Comparison of ENCODE assay signal across 11 cellular contexts in genomic region chr12:96487214-96487613, GRCh38. TPM values are rescaled to one million over a fixed set of nuclear protein-coding genes. Genes with fewer than 3 reads are reported as not detected.
DNase-seq lines count a peak whose midpoint lies in the region; ATAC-seq and TF ChIP-seq lines count a peak whose summit lies in the region.
"Had no signal": no experiment of that assay in that cellular context is flagged by ENCODE, and none has a peak within 500 bp of the region (broad histone marks: within the 10 kb centered on the region; RNA-seq: fewer than 3 reads in every experiment).

No MANE protein-coding gene starts in this region.

- no peaks in the 10 kb centered on the region for H3K36me3 ChIP-seq in GM23248 (ENCODE audit: low read depth)
- no peaks in the 10 kb centered on the region for H3K36me3 ChIP-seq in fibroblast of lung (ENCODE audit: control insufficient read depth, insufficient read depth, low read length)

- no peaks in the 10 kb centered on the region for H3K27me3 ChIP-seq in GM23248 (replicated peaks; ENCODE audit: insufficient read depth)
- no peaks in the 10 kb centered on the region for H3K27me3 ChIP-seq in fibroblast of lung (ENCODE audit: control insufficient read depth, insufficient read depth, low read length)

- H4K20me1 ChIP-seq in GM23248 (ENCODE audit: insufficient read depth): no peaks in the 10 kb centered on the region
- H4K20me1 ChIP-seq in fibroblast of lung (ENCODE audit: control insufficient read depth, extremely low read depth, insufficient read depth, low read length): no peaks in the 10 kb centered on the region

- H3K4me1 ChIP-seq in GM23248 (ENCODE audit: insufficient read depth) (peaks cover 34% of the 10 kb centered on the region), fibroblast of lung (ENCODE audit: control insufficient read depth, extremely low read depth, insufficient read depth, low read length) (peaks cover 5% of the 10 kb centered on the region)

- intact Hi-C loops in lower leg skin (cut with DNase I; ENCODE audit: low total_unique reads): no loop called here

- H3K79me2 ChIP-seq in GM23248 (ENCODE audit: insufficient read depth) (no peaks in the 10 kb centered on the region), fibroblast of lung (ENCODE audit: control insufficient read depth, insufficient read depth, low read length) (no peaks in the 10 kb centered on the region)

- ATAC-seq in GM19455 (IDR thresholded peaks at IDR 0.05; ENCODE audit: unreplicated experiment): no peak

- H3K9me2 ChIP-seq in GM23248 (ENCODE audit: insufficient read depth): no peaks in the 10 kb centered on the region

- peak overlapping the region; percentile 42 for H3K9ac ChIP-seq in GM23248
- H3K9ac ChIP-seq in fibroblast of lung (ENCODE audit: insufficient read depth, low read length): no peak overlapping the region

- H3K9me3 ChIP-seq in GM23248 (ENCODE audit: low read depth) (no peaks in the 10 kb centered on the region), fibroblast of lung (ENCODE audit: control insufficient read depth, insufficient read depth, low read depth, low read length) (no peaks in the 10 kb centered on the region)

- H3K4me3 ChIP-seq in GM23248: no peak overlapping the region
- no peak overlapping the region for H3K4me3 ChIP-seq in fibroblast of lung (replicated peaks in 1 of 4; ENCODE audit: control extremely low read depth in 1 of 4, insufficient read depth in 1 of 4, low read depth in 3 of 4, low read length in 4 of 4)
- no peak overlapping the region for H3K4me3 ChIP-seq in lower leg skin (ENCODE audit: low read depth, poor library complexity, severe bottlenecking)
- H3K4me3 ChIP-seq in coronary artery: no peak overlapping the region

- 0% methylated on average over 2 of the region's 2 CpGs for WGBS in GM23248 (ENCODE audit: low coverage in 1 of 2, low lambda C conversion rate in 2 of 2, missing lambda C conversion rate in 2 of 2), 2 experiments
- 63 to 70% methylated on average over 2 of the region's 2 CpGs for WGBS in lower leg skin, 2 donors

- TF ChIP-seq CTCF in fibroblast of lung (conservative IDR thresholded peaks at IDR 0.05 in 1 of 2, IDR thresholded peaks at IDR 0.05 in 1 of 2; ENCODE audit: low read depth in 1 of 2, low read length in 2 of 2) (no peak), lower leg skin (IDR thresholded peaks at IDR 0.05) (no peak), GM10248 (IDR thresholded peaks at IDR 0.05; ENCODE audit: control extremely low read depth, extremely low read depth, low read depth, missing control alignments) (no peak), coronary artery (IDR thresholded peaks at IDR 0.05) (no peak)

- POLR2A ChIA-PET in GM10248 (lab: Yijun Ruan, JAX): no interaction called here

- H3K27ac ChIP-seq in GM23248 (peak overlapping the region; percentile 93), fibroblast of lung (ENCODE audit: insufficient read depth, low read length) (peak overlapping the region; percentile 99), coronary artery (no peak overlapping the region)

- in situ Hi-C loops in GM23248 (cut with MboI): no loop called here

- TF ChIP-seq POLR2A in lower leg skin (IDR thresholded peaks at IDR 0.05): no peak

- peak overlapping the region; percentile 26 for H3K4me2 ChIP-seq in GM23248 (ENCODE audit: unreplicated experiment)
- no peak overlapping the region for H3K4me2 ChIP-seq in fibroblast of lung (ENCODE audit: extremely low read depth, insufficient read depth, low read length)

- H2AFZ ChIP-seq in GM23248 (no peak overlapping the region), fibroblast of lung (ENCODE audit: low read length) (no peak overlapping the region)

- CTCF ChIA-PET in GM10248 (lab: Yijun Ruan, JAX): interaction anchor here (1.3 to 7.8 kb wide), 2 partner anchors 29 to 88 kb away, joined by 3 to 90 read pairs; no protein-coding TSS in a partner anchor

- peak; percentile 80 for DNase-seq in A172 (ENCODE audit: low spot score)
- DNase-seq in GM23248: peak; percentile 92
- peak; percentile 34 to 68 for DNase-seq in SW 1271 (lab: John Stamatoyannopoulos, UW)
- peak; percentile 75 to 92 for DNase-seq in fibroblast of lung (ENCODE audit: low read depth in 2 of 2)
- no peak for DNase-seq in lower leg skin (ENCODE audit: low spot score in 2 of 2)
- no peak for DNase-seq in GM10248 (ENCODE audit: extremely low spot score)
- DNase-seq in coronary artery (ENCODE audit: low spot score): no peak
- DNase-seq: activated CD4-positive, alpha-beta T cell treated with anti-CD3 and anti-CD28 coated beads, Interleukin-2, amount 10 ng/mL, durations not matched to agents 24 days and 14 days; KG1; stimulated activated CD4-positive, alpha-beta T cell treated with anti-CD3 and anti-CD28 coated beads, Interleukin-1b, Interleukin-23, amount 100 ng/mL, for 48 hours had no signal

- H3F3A ChIP-seq in GM23248 (ENCODE audit: insufficient read depth): peaks cover 47% of the 10 kb centered on the region

RNA-seq across cellular contexts. Expression of gene CFAP54, which starts 2.2 kb away (rescaled TPM):
- total RNA-seq in A172 (2014; rRNA removed; shearing (Covaris generic)): 0.96 and 4.9 TPM in 2 replicates
- total RNA-seq in GM23248 (2014; rRNA removed; shearing (Covaris generic)): 0.32 and 2.0 TPM in 2 replicates
- polyA plus RNA-seq in GM23248 (2016; fragmentation: Nextera tagmentation; extraction: Ambion mirVana) (1.0 and 1.2 TPM in 2 replicates), fibroblast of lung (0.62 and 0.93 TPM in 2 replicates)
- total RNA-seq in fibroblast of lung (5.1 and 7.1 TPM in 2 replicates), lower leg skin (under 1 TPM in 2 of 4 donors, not detected in 2; 0.04 to 0.59 TPM)
- polyA plus RNA-seq in fibroblast of lung (2012): 0.54 and 0.83 TPM in 2 replicates
- polyA minus RNA-seq in fibroblast of lung (ENCODE audit: low replicate concordance): 0.08 TPM in 1 of 2 replicates, not detected in the other

Comparison
In these comparisons a context has a peak if more than half of its experiments do, and no peak if none do; other contexts are left out.
1. DNase-seq: peak in A172 (single experiment), GM23248 (single experiment), SW 1271 (2 of 2) and fibroblast of lung (2 of 2); none in lower leg skin (0 of 2), GM10248 (single experiment) and coronary artery (single experiment).
2. H3K27ac ChIP-seq: peak in GM23248 (single experiment) and fibroblast of lung (single experiment); none in coronary artery (0 of 2).